In genomic region chr4:65592089-65592488, GRCh38 we compare ENCODE assay signal across 20 cellular contexts.
DNase-seq lines count a peak whose midpoint lies in the region; ATAC-seq and TF ChIP-seq lines count a peak whose summit lies in the region.
"Had no signal": no experiment of that assay in that cellular context is flagged by ENCODE, and none has a peak within 500 bp of the region (broad histone marks: within the 10 kb centered on the region; RNA-seq: fewer than 3 reads in every experiment).

No MANE protein-coding gene starts in this region.

- no peaks in the 10 kb centered on the region for H3K36me3 ChIP-seq in prostate gland
- no peaks in the 10 kb centered on the region for H3K36me3 ChIP-seq in naive thymus-derived CD4-positive, alpha-beta T cell (ENCODE audit: control insufficient read depth in 2 of 3, insufficient read depth in 3 of 3, low read length in 3 of 3)

- no peak overlapping the region for H4K8ac ChIP-seq in H9 (replicated peaks; ENCODE audit: insufficient read length, low read depth, low read length)

- H3K9me3 ChIP-seq in H9 (ENCODE audit: control insufficient read depth, low read depth, low read length) (no peaks in the 10 kb centered on the region), prostate gland (no peaks in the 10 kb centered on the region)
- no peaks in the 10 kb centered on the region for H3K9me3 ChIP-seq in naive thymus-derived CD4-positive, alpha-beta T cell (ENCODE audit: control insufficient read depth in 2 of 3, low read length in 3 of 3)

- H3K27me3 ChIP-seq in H9 (ENCODE audit: insufficient read depth, low read length) (no peaks in the 10 kb centered on the region), prostate gland (replicated peaks; ENCODE audit: insufficient read depth) (no peaks in the 10 kb centered on the region)
- no peaks in the 10 kb centered on the region for H3K27me3 ChIP-seq in naive thymus-derived CD4-positive, alpha-beta T cell (ENCODE audit: control insufficient read depth in 2 of 2, insufficient read depth in 2 of 2, low read length in 2 of 2)

- H3K9ac ChIP-seq in H9 (ENCODE audit: extremely low read depth, insufficient read length, low read length): no peak overlapping the region

- CTCF ChIA-PET in naive thymus-derived CD4-positive, alpha-beta T cell (lab: Charles Lee): no interaction called here

- H4K20me1 ChIP-seq in H9 (ENCODE audit: control insufficient read depth, insufficient read depth, insufficient read length): no peaks in the 10 kb centered on the region

- H3K4me3 ChIP-seq in prostate gland: no peak overlapping the region
- H3K4me3 ChIP-seq in naive thymus-derived CD4-positive, alpha-beta T cell (ENCODE audit: low read length): no peak overlapping the region

- WGBS in H9 (ENCODE audit: extremely low coverage, insufficient read length, low lambda C conversion rate): no CpG with 5 or more reads among the region's 3 CpGs
- 46% methylated on average over 3 of the region's 3 CpGs for WGBS in prostate gland

- ATAC-seq in naive thymus-derived CD4-positive, alpha-beta T cell: no peak
- ATAC-seq in HG03442 (IDR thresholded peaks at IDR 0.05; ENCODE audit: unreplicated experiment): no peak
- ATAC-seq: HepG2, PC-3, SK-N-SH treated with all-trans-retinoic acid at 6 μM for 48 hours had no signal

- H3K79me2 ChIP-seq in H9 (ENCODE audit: insufficient read depth, low read length): no peaks in the 10 kb centered on the region

- no peak overlapping the region for H3K18ac ChIP-seq in H9 (ENCODE audit: insufficient read length, low read depth, low read length)

- no peak overlapping the region for H3T11ph ChIP-seq in H9 (ENCODE audit: low read length)

- peaks cover 2% of the 10 kb centered on the region; the same call in 1 of the 2 replicates for H3K4me1 ChIP-seq in H9 (ENCODE audit: insufficient read depth, low read length)
- H3K4me1 ChIP-seq in prostate gland (replicated peaks): peaks cover 2% of the 10 kb centered on the region
- H3K4me1 ChIP-seq in naive thymus-derived CD4-positive, alpha-beta T cell (ENCODE audit: control insufficient read depth in 2 of 2, insufficient read depth in 2 of 2, low read length in 2 of 2): no peaks in the 10 kb centered on the region

- no peak overlapping the region for H2BK120ac ChIP-seq in H9 (ENCODE audit: low read depth, low read length, poor library complexity, severe bottlenecking)

- H2AK5ac ChIP-seq in H9 (ENCODE audit: insufficient read length, low read length): no peak overlapping the region

- no peak overlapping the region for H3K4ac ChIP-seq in H9 (ENCODE audit: low read depth, low read length)

- no peak overlapping the region for H2BK12ac ChIP-seq in H9 (ENCODE audit: insufficient read length, low read depth, low read length)

- POLR2A ChIA-PET in naive thymus-derived CD4-positive, alpha-beta T cell (lab: Charles Lee): no interaction called here

- H3K9me3 Mint-ChIP-seq in H9: no peaks in the 10 kb centered on the region
- no peaks in the 10 kb centered on the region for H3K9me3 Mint-ChIP-seq in brain
- peaks cover 0 to 12% (median 2%) of the 10 kb centered on the region in 11 donors for H3K9me3 Mint-ChIP-seq in naive thymus-derived CD4-positive, alpha-beta T cell
- H3K9me3 Mint-ChIP-seq: CD4-positive, alpha-beta T cell had no signal

- H2AFZ ChIP-seq in H9 (ENCODE audit: low read length): no peak overlapping the region

- no peaks in the 10 kb centered on the region for H3K79me1 ChIP-seq in H9 (ENCODE audit: insufficient read depth, low read depth, low read length, poor library complexity, severe bottlenecking)

- no peak overlapping the region for H3K4me2 ChIP-seq in H9 (ENCODE audit: insufficient read depth, insufficient read length, low read length)

- H3K14ac ChIP-seq in H9 (ENCODE audit: insufficient read depth, low read length): no peak overlapping the region

- no peaks in the 10 kb centered on the region for H3K27me3 Mint-ChIP-seq in H9 (ENCODE audit: low read depth)
- H3K27me3 Mint-ChIP-seq in brain: no peaks in the 10 kb centered on the region
- H3K27me3 Mint-ChIP-seq in naive thymus-derived CD4-positive, alpha-beta T cell: no peaks in the 10 kb centered on the region
- H3K27me3 Mint-ChIP-seq: CD4-positive, alpha-beta T cell had no signal

- no peak overlapping the region for H3K56ac ChIP-seq in H9 (ENCODE audit: insufficient read length, low read depth, low read length)

- no peak overlapping the region for H3K27ac ChIP-seq in H9 (ENCODE audit: insufficient read length, low read depth, low read length)
- H3K27ac ChIP-seq in prostate gland: peak overlapping the region; percentile 0 to 36
- H3K27ac ChIP-seq in naive thymus-derived CD4-positive, alpha-beta T cell (ENCODE audit: low read depth, low read length): no peak overlapping the region
- H3K27ac ChIP-seq: RWPE1 had no signal

- H2BK15ac ChIP-seq in H9 (ENCODE audit: low read depth, low read length): no peak overlapping the region

- H3K4me3 Mint-ChIP-seq in H9 (no peak overlapping the region), brain (peak overlapping the region in 3 of 5 experiments; percentile 38 to 62 (median 58))
- H3K4me3 Mint-ChIP-seq in naive thymus-derived CD4-positive, alpha-beta T cell: no peak overlapping the region
- H3K4me3 Mint-ChIP-seq: CD4-positive, alpha-beta T cell had no signal

- DNase-seq in H9 (peak; percentile 31), left kidney (ENCODE audit: low read depth, low spot score) (peak; percentile 24), prostate gland (ENCODE audit: low spot score) (no peak), NOMO-1 treated with dmso at 0.1 percent for 144 hours (lab: John Stamatoyannopoulos, UW; ENCODE audit: unreplicated experiment) (no peak), NCI-H2196 treated with DMSO at 0.1 percent for 48 hours (lab: John Stamatoyannopoulos, UW; ENCODE audit: unreplicated experiment) (no peak)
- DNase-seq in naive thymus-derived CD4-positive, alpha-beta T cell: no peak
- DNase-seq: CD4-positive, alpha-beta T cell; DMS53; EL; KG1; NCI-H1105 treated with DMSO at 0.1 percent for 48 hours; NCI-H1694; NCI-H524; PC-3; SIG-M5 had no signal

- H3K4me1 Mint-ChIP-seq in H9: peaks cover 42 to 44% of the 10 kb centered on the region in 2 experiments
- peaks cover 64% of the 10 kb centered on the region for H3K4me1 Mint-ChIP-seq in brain
- H3K4me1 Mint-ChIP-seq in naive thymus-derived CD4-positive, alpha-beta T cell: no peaks in the 10 kb centered on the region

- H3K23me2 ChIP-seq in H9 (ENCODE audit: insufficient read length, low read depth, low read length, poor library complexity, severe bottlenecking): no peaks in the 10 kb centered on the region

- intact Hi-C loops in prostate gland (cut with DNase I): no loop called here
- intact Hi-C loops in naive thymus-derived CD4-positive, alpha-beta T cell (cut with micrococcal nuclease): no loop called here

- TF ChIP-seq CTCF in H9 (conservative IDR thresholded peaks at IDR 0.05): no peak
- no peak for TF ChIP-seq CTCF in brain (conservative IDR thresholded peaks at IDR 0.05)
- TF ChIP-seq CTCF in prostate gland (IDR thresholded peaks at IDR 0.05): no peak

- H2BK5ac ChIP-seq in H9 (ENCODE audit: insufficient read length, low read length): no peak overlapping the region

- H2BK20ac ChIP-seq in H9 (ENCODE audit: low read depth, low read length, poor library complexity, severe bottlenecking): no peak overlapping the region

- no peak overlapping the region for H4K5ac ChIP-seq in H9 (ENCODE audit: insufficient read length, low read depth, low read length)

- H4K91ac ChIP-seq in H9 (ENCODE audit: insufficient read length, low read depth, low read length): no peak overlapping the region

- H3K36me3 Mint-ChIP-seq in H9 (ENCODE audit: insufficient read depth in 1 of 3, low read depth in 3 of 3): no peaks in the 10 kb centered on the region
- H3K36me3 Mint-ChIP-seq in brain: no peaks in the 10 kb centered on the region
- H3K36me3 Mint-ChIP-seq in naive thymus-derived CD4-positive, alpha-beta T cell: no peaks in the 10 kb centered on the region

- H3K23ac ChIP-seq in H9 (ENCODE audit: insufficient read length, low read depth, low read length): no peak overlapping the region

- TF ChIP-seq POLR2A in prostate gland (IDR thresholded peaks at IDR 0.05): no peak

- H3K27ac Mint-ChIP-seq in H9: peak overlapping the region; percentile 55 to 92 (median 64); a peak in 5 of 7 replicates
- peak overlapping the region in 3 of 5 experiments; percentile 56 to 87 (median 63) for H3K27ac Mint-ChIP-seq in brain
- H3K27ac Mint-ChIP-seq in naive thymus-derived CD4-positive, alpha-beta T cell: no peak overlapping the region
- H3K27ac Mint-ChIP-seq: CD4-positive, alpha-beta T cell had no signal

Comparison
In these comparisons a context has a peak if more than half of its experiments do, and no peak if none do; other contexts are left out.
1. DNase-seq: peak in H9 (single experiment) and left kidney (single experiment); none in prostate gland (single experiment), NOMO-1 treated with dmso at 0.1 percent for 144 hours (single experiment), naive thymus-derived CD4-positive, alpha-beta T cell (0 of 9) and NCI-H2196 treated with DMSO at 0.1 percent for 48 hours (single experiment).
2. H3K27ac ChIP-seq: peak in prostate gland (2 of 2); none in H9 (single experiment) and naive thymus-derived CD4-positive, alpha-beta T cell (single experiment).
3. H3K27ac Mint-ChIP-seq: peak in H9 (3 of 3) and brain (3 of 5); none in naive thymus-derived CD4-positive, alpha-beta T cell (0 of 9).
4. H3K4me3 Mint-ChIP-seq: peak in brain (3 of 5); none in H9 (0 of 2) and naive thymus-derived CD4-positive, alpha-beta T cell (0 of 10).